8 cellular contexts compared by ENCODE assay signal in the genomic region with DNA sequence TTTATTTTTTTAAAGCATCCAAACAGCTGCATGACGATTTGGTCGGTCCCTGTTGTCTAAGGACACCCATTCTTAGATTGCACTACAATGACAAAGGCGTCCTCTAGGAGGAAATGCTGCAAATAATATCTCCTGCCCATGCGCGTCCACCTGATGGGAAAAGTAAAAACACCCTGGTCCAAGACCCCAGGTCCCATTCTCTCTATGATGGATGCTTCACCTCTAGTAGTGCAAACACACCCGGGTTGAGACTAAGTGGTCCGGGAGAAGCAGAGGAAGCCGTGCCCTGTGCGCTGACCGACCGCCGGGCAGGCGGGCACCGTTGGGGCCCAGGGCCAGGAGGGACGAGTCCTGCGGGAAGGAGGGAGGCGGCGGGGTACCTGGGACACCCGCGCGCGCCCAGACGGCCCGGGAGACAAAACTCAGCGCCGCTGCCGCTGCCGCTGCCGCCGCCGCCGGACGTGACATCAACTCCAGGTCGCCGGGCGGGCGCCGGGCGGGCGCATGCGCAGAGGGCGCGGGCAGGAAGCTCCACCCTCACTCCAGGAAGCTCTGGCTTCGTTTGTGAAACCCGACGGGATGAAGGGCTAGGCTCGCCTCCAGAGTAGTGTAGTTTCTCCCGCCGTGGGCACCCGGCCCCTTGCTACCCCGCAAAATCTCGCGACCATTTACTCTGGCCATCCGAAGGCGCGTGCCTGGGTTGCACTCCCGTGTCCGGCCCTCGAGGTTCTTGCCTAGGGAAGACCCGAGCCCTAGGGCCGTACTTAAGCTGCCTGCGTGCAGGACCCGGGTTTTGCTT. TPM values are rescaled to one million over a fixed set of nuclear protein-coding genes. Genes with fewer than 3 reads are reported as not detected.
DNase-seq lines count a peak whose midpoint lies in the region; ATAC-seq and TF ChIP-seq lines count a peak whose summit lies in the region.

A gene (minus strand): TSS at position 462 of the 799 bp plus-strand sequence. CDS start 1,639 bp downstream, outside the sequence.

- ATAC-seq in HG02759 (IDR thresholded peaks at IDR 0.05; ENCODE audit: unreplicated experiment) = peak; percentile 95
- ATAC-seq in activated naive CD8-positive, alpha-beta T cell treated with anti-CD3 and anti-CD28 coated beads, Interleukin-2, amount 50 U/mL, for 24 hours = peak; percentile 92

- H3K4me3 Mint-ChIP-seq in activated naive CD8-positive, alpha-beta T cell treated with anti-CD3 and anti-CD28 coated beads, Interleukin-2, amount 50 U/mL, for 24 hours = peak within 1 kb of the TSS; percentile 90
- peak within 1 kb of the TSS; percentile 96 for H3K4me3 Mint-ChIP-seq in type B pancreatic cell

- H3K4me1 Mint-ChIP-seq in activated naive CD8-positive, alpha-beta T cell treated with anti-CD3 and anti-CD28 coated beads, Interleukin-2, amount 50 U/mL, for 24 hours = peaks cover 27% of the 10 kb centered on the region
- H3K4me1 Mint-ChIP-seq in type B pancreatic cell (ENCODE audit: unreplicated experiment) = peaks cover 23% of the 10 kb centered on the region

- peaks cover 18% of the 10 kb centered on the region for H3K36me3 ChIP-seq in cardiac muscle cell

- H3K27ac Mint-ChIP-seq in activated naive CD8-positive, alpha-beta T cell treated with anti-CD3 and anti-CD28 coated beads, Interleukin-2, amount 50 U/mL, for 24 hours = peak within 1 kb of the TSS; percentile 88
- H3K27ac Mint-ChIP-seq in type B pancreatic cell = peak within 1 kb of the TSS; percentile 93

- H3K27me3 Mint-ChIP-seq in activated naive CD8-positive, alpha-beta T cell treated with anti-CD3 and anti-CD28 coated beads, Interleukin-2, amount 50 U/mL, for 24 hours = no peaks in the 10 kb centered on the region
- H3K27me3 Mint-ChIP-seq in type B pancreatic cell = no peaks in the 10 kb centered on the region

- peak within 1 kb of the TSS; percentile 67 for H3K4me3 ChIP-seq in GM12875 (ENCODE audit: low read depth, low read length)
- H3K4me3 ChIP-seq in cardiac muscle cell = peak within 1 kb of the TSS; percentile 91

- H3K9me3 ChIP-seq in cardiac muscle cell (ENCODE audit: low read depth) = no peaks in the 10 kb centered on the region

- H3K27ac ChIP-seq in cardiac muscle cell = peak within 1 kb of the TSS; percentile 92

- peak; percentile 93 to 97 (median 95) for DNase-seq in NCI-H1417 (lab: John Stamatoyannopoulos, UW)
- peak; percentile 85 for DNase-seq in SW480 (ENCODE audit: low spot score)
- DNase-seq in activated naive CD8-positive, alpha-beta T cell treated with anti-CD3 and anti-CD28 coated beads, Interleukin-2, amount 50 U/mL, for 24 hours = peak; percentile 94
- peak; percentile 92 to 94 for DNase-seq in cardiac muscle cell (ENCODE audit: low read depth in 1 of 2, low spot score in 1 of 2)
- DNase-seq in pons (ENCODE audit: low spot score) = peak; percentile 88
- DNase-seq in type B pancreatic cell (ENCODE audit: extremely low spot score, unreplicated experiment) = peak; percentile 97

- H3K27me3 ChIP-seq in cardiac muscle cell = no peaks in the 10 kb centered on the region

- peaks cover 20% of the 10 kb centered on the region for H3K36me3 Mint-ChIP-seq in activated naive CD8-positive, alpha-beta T cell treated with anti-CD3 and anti-CD28 coated beads, Interleukin-2, amount 50 U/mL, for 24 hours (ENCODE audit: low read depth)
- peaks cover 15% of the 10 kb centered on the region for H3K36me3 Mint-ChIP-seq in type B pancreatic cell

- H3K4me1 ChIP-seq in cardiac muscle cell (ENCODE audit: low read depth) = peaks cover 34% of the 10 kb centered on the region

- TF ChIP-seq CTCF in GM12875 (IDR thresholded peaks at IDR 0.05; ENCODE audit: borderline replicate concordance, insufficient read depth, low read depth, low read length) (0 out of 2 replicates have a peak, but pooled peaks have one; percentile 6), cardiac muscle cell (IDR thresholded peaks at IDR 0.05; ENCODE audit: low read depth, low read length) (peak; percentile 18), type B pancreatic cell (conservative IDR thresholded peaks at IDR 0.05) (peak; percentile 58)

- no peaks in the 10 kb centered on the region for H3K9me3 Mint-ChIP-seq in activated naive CD8-positive, alpha-beta T cell treated with anti-CD3 and anti-CD28 coated beads, Interleukin-2, amount 50 U/mL, for 24 hours
- no peaks in the 10 kb centered on the region for H3K9me3 Mint-ChIP-seq in type B pancreatic cell

RNA-seq across cellular contexts. Expression of the gene that starts here (rescaled TPM):
- total RNA-seq in cardiac muscle cell (36.8 and 39.2 TPM in 2 replicates), type B pancreatic cell (ENCODE audit: low replicate concordance) (26.2 and 28.7 TPM in 2 replicates)
- 84.5 and 108 TPM in 2 replicates for polyA plus RNA-seq in cardiac muscle cell

Comparison
In these comparisons a context has a peak if more than half of its experiments do, and no peak if none do; other contexts are left out.
1. Peak in every context shown above with its lines: DNase-seq, ATAC-seq, H3K4me3 ChIP-seq and H3K27ac ChIP-seq.
2. CTCF ChIP-seq: peak in every context shown above with its lines; median percentile 58 in type B pancreatic cell; 18 in cardiac muscle cell; 6 in GM12875.